ENCODE assay signal across 11 cellular contexts in genomic region chrX:53279296-53280237, GRCh38.
DNase-seq lines count a peak whose midpoint lies in the region; ATAC-seq and TF ChIP-seq lines count a peak whose summit lies in the region.
"Had no signal": no experiment of that assay in that cellular context is flagged by ENCODE, and none has a peak within 500 bp of the region (broad histone marks: within the 10 kb centered on the region; RNA-seq: fewer than 3 reads in every experiment).

No MANE protein-coding gene starts in this region.

- H3K9ac ChIP-seq in mucosa of stomach (ENCODE audit: low read length), result peak overlapping the region; percentile 76

- no peak for ATAC-seq in HG03135 (IDR thresholded peaks at IDR 0.05; ENCODE audit: unreplicated experiment)

- no peaks in the 10 kb centered on the region for H3K27me3 ChIP-seq in mucosa of stomach (ENCODE audit: control insufficient read depth, insufficient read depth, low read length)

- H3K9me3 Mint-ChIP-seq in activated naive CD4-positive, alpha-beta T cell treated with anti-CD3 and anti-CD28 coated beads, Interleukin-2, amount 50 U/mL, for 24 hours, result no peaks in the 10 kb centered on the region
- H3K9me3 Mint-ChIP-seq: stimulated activated naive CD8-positive, alpha-beta T cell treated with anti-CD3 and anti-CD28 coated beads, Interleukin-15, Interleukin-2, amounts not matched to agents 100 ng/mL and 50 ng/mL, for 24 hours had no signal

- peaks cover 9% of the 10 kb centered on the region for H3K4me1 Mint-ChIP-seq in activated naive CD4-positive, alpha-beta T cell treated with anti-CD3 and anti-CD28 coated beads, Interleukin-2, amount 50 U/mL, for 24 hours

- peak overlapping the region; percentile 39 for H3K4me3 Mint-ChIP-seq in activated naive CD4-positive, alpha-beta T cell treated with anti-CD3 and anti-CD28 coated beads, Interleukin-2, amount 50 U/mL, for 24 hours
- H3K4me3 Mint-ChIP-seq: stimulated activated naive CD8-positive, alpha-beta T cell treated with anti-CD3 and anti-CD28 coated beads, Interleukin-15, Interleukin-2, amounts not matched to agents 100 ng/mL and 50 ng/mL, for 24 hours had no signal

- no peaks in the 10 kb centered on the region for H3K27me3 Mint-ChIP-seq in activated naive CD4-positive, alpha-beta T cell treated with anti-CD3 and anti-CD28 coated beads, Interleukin-2, amount 50 U/mL, for 24 hours
- H3K27me3 Mint-ChIP-seq: stimulated activated naive CD8-positive, alpha-beta T cell treated with anti-CD3 and anti-CD28 coated beads, Interleukin-15, Interleukin-2, amounts not matched to agents 100 ng/mL and 50 ng/mL, for 24 hours had no signal

- H3K36me3 ChIP-seq in mucosa of stomach (ENCODE audit: control insufficient read depth, insufficient read depth, low read length), result no peaks in the 10 kb centered on the region

- no peaks in the 10 kb centered on the region for H3K36me3 Mint-ChIP-seq in activated naive CD4-positive, alpha-beta T cell treated with anti-CD3 and anti-CD28 coated beads, Interleukin-2, amount 50 U/mL, for 24 hours

- no peak for DNase-seq in AG10803 (ENCODE audit: low read depth)
- DNase-seq in ecto neural progenitor cell (ENCODE audit: low spot score), result no peak
- no peak for DNase-seq in LoVo (ENCODE audit: low spot score)
- DNase-seq in medulla oblongata (ENCODE audit: extremely low spot score), result no peak
- DNase-seq: foreskin melanocyte, occipital lobe had no signal

- H3K4me1 ChIP-seq in mucosa of stomach (ENCODE audit: control insufficient read depth, insufficient read depth, low read length), result peaks cover 14% of the 10 kb centered on the region

- no peaks in the 10 kb centered on the region for H3K9me3 ChIP-seq in mucosa of stomach (ENCODE audit: control insufficient read depth, low read length)

- TF ChIP-seq CTCF in AG10803 (conservative IDR thresholded peaks at IDR 0.05; ENCODE audit: low read length), result no peak
- peak; percentile 28 for TF ChIP-seq CTCF in GM12874 (IDR thresholded peaks at IDR 0.05; ENCODE audit: insufficient read depth, low read depth, low read length)

- H3K4me3 ChIP-seq in AG10803 (ENCODE audit: low read length), result peak overlapping the region; percentile 62
- no peak overlapping the region for H3K4me3 ChIP-seq in mucosa of stomach (ENCODE audit: low read length)

- no peak overlapping the region for H3K27ac Mint-ChIP-seq in activated naive CD4-positive, alpha-beta T cell treated with anti-CD3 and anti-CD28 coated beads, Interleukin-2, amount 50 U/mL, for 24 hours
- H3K27ac Mint-ChIP-seq: stimulated activated naive CD8-positive, alpha-beta T cell treated with anti-CD3 and anti-CD28 coated beads, Interleukin-15, Interleukin-2, amounts not matched to agents 100 ng/mL and 50 ng/mL, for 24 hours had no signal
